Comparison of ENCODE assay signal across 11 cellular contexts in the genomic region with DNA sequence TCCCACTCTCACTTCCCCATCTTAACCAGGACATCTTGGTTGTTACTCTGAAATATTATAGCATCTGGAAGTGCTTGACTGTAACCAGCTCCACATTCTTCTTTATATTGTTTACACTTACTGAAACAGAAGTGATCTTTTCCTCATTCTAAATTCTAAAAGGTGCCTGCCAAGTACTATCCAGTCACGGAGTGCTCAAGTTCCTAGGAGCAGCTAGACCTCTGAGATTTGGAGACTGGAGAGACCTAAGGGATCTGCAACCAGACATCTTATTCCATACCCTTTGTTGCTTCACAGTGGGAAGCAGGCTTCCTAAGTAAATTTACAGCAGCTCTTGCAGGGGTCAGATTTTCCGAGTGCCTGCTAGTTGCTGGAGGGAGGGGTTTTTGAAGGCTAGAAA.
A peak's percentile ranks its signal among the peaks of the same experiment; 100 is the strongest.
DNase-seq lines count a peak whose midpoint lies in the region; ATAC-seq and TF ChIP-seq lines count a peak whose summit lies in the region.
"Had no signal": no experiment of that assay in that cellular context is flagged by ENCODE, and none has a peak within 500 bp of the region (broad histone marks: within the 10 kb centered on the region; RNA-seq: fewer than 3 reads in every experiment).

No MANE protein-coding gene starts in this region.

- no peaks in the 10 kb centered on the region for H3K9me3 Mint-ChIP-seq in activated CD4-positive, alpha-beta T cell treated with anti-CD3 and anti-CD28 coated beads for 36 hours (ENCODE audit: low read depth)

- no peaks in the 10 kb centered on the region for H3K4me1 Mint-ChIP-seq in activated CD4-positive, alpha-beta T cell treated with anti-CD3 and anti-CD28 coated beads for 36 hours

- no peaks in the 10 kb centered on the region for H3K36me3 Mint-ChIP-seq in activated CD4-positive, alpha-beta T cell treated with anti-CD3 and anti-CD28 coated beads for 36 hours (ENCODE audit: low read depth)

- POLR2A ChIA-PET in activated CD4-positive, alpha-beta T cell treated with anti-CD3 and anti-CD28 coated beads for 36 hours (lab: Charles Lee), result no interaction called here

- H3K9ac ChIP-seq in duodenal mucosa (ENCODE audit: low read depth in 1 of 2, low read length in 2 of 2), result no peak overlapping the region

- in situ Hi-C loops in transverse colon (cut with MboI; ENCODE audit: low pct_ligation_motif_present in 1 of 4, low pct_unique_long_range_greater_than_20kb in 1 of 4, low sequenced_read_pairs in 3 of 4), result no loop called here

- no peak for TF ChIP-seq POLR2A in transverse colon (IDR thresholded peaks at IDR 0.05)

- peaks cover 10 to 21% of the 10 kb centered on the region in 2 donors for H3K4me1 ChIP-seq in duodenal mucosa (ENCODE audit: control insufficient read depth in 1 of 2, insufficient read depth in 2 of 2, low read length in 2 of 2)
- H3K4me1 ChIP-seq in left lung, result peaks cover 10 to 15% of the 10 kb centered on the region in 2 donors
- peaks cover 18 to 46% (median 26%) of the 10 kb centered on the region in 4 donors for H3K4me1 ChIP-seq in transverse colon

- 51% methylated on average over 2 of the region's 2 CpGs; no CpG with 5 or more reads in 1 of the 2 donors for WGBS in transverse colon (ENCODE audit: low coverage in 1 of 2), 2 donors

- intact Hi-C loops in left lung (cut with DNase I) (no loop called here), transverse colon (cut with DNase I; ENCODE audit: low total_unique reads) (no loop called here)
- intact Hi-C loops in activated CD4-positive, alpha-beta T cell treated with anti-CD3 and anti-CD28 coated beads for 36 hours (cut with DNase I, micrococcal nuclease), result no loop called here

- H3K36me3 ChIP-seq in duodenal mucosa (ENCODE audit: control insufficient read depth in 1 of 2, insufficient read depth in 2 of 2, low read length in 2 of 2) (no peaks in the 10 kb centered on the region), left lung (no peaks in the 10 kb centered on the region), transverse colon (no peaks in the 10 kb centered on the region)
- H3K36me3 ChIP-seq: suprapubic skin had no signal

- H3K9me3 ChIP-seq in duodenal mucosa (ENCODE audit: control insufficient read depth in 1 of 2, low read length in 2 of 2) (no peaks in the 10 kb centered on the region), left lung (no peaks in the 10 kb centered on the region), transverse colon (no peaks in the 10 kb centered on the region)
- H3K9me3 ChIP-seq: suprapubic skin had no signal

- peak; percentile 87 for ATAC-seq in left lung
- ATAC-seq in activated CD4-positive, alpha-beta T cell treated with anti-CD3 and anti-CD28 coated beads for 36 hours, result no peak
- ATAC-seq: GM12878 had no signal

- H3K4me3 Mint-ChIP-seq in activated CD4-positive, alpha-beta T cell treated with anti-CD3 and anti-CD28 coated beads for 36 hours, result no peak overlapping the region

- H3K27ac Mint-ChIP-seq in activated CD4-positive, alpha-beta T cell treated with anti-CD3 and anti-CD28 coated beads for 36 hours, result no peak overlapping the region

- CTCF ChIA-PET in activated CD4-positive, alpha-beta T cell treated with anti-CD3 and anti-CD28 coated beads for 36 hours (lab: Charles Lee), result no interaction called here

- no peak for TF ChIP-seq CTCF in left lung (IDR thresholded peaks at IDR 0.05)
- no peak for TF ChIP-seq CTCF in transverse colon (IDR thresholded peaks at IDR 0.05)

- H3K4me3 ChIP-seq in duodenal mucosa (ENCODE audit: low read depth in 1 of 2, low read length in 2 of 2) (peak overlapping the region in 1 of 2 donors; percentile 41), left lung (no peak overlapping the region), transverse colon (peak overlapping the region in 1 of 4 donors; percentile 8)
- H3K4me3 ChIP-seq: GM12878, suprapubic skin had no signal

- H3K27me3 Mint-ChIP-seq in activated CD4-positive, alpha-beta T cell treated with anti-CD3 and anti-CD28 coated beads for 36 hours, result no peaks in the 10 kb centered on the region

- peak; percentile 3 for DNase-seq in NCI-H146 (lab: John Stamatoyannopoulos, UW)
- no peak for DNase-seq in NCI-H146 treated with DMSO at 0.1 percent for 48 hours (lab: John Stamatoyannopoulos, UW; ENCODE audit: unreplicated experiment)
- no peak for DNase-seq in left lung
- DNase-seq in transverse colon, result no peak
- DNase-seq in NCI-H1092 treated with DMSO at 0.1 percent for 48 hours (lab: John Stamatoyannopoulos, UW), result no peak
- no peak for DNase-seq in DMS153 (lab: John Stamatoyannopoulos, UW)
- DNase-seq in activated CD4-positive, alpha-beta T cell treated with anti-CD3 and anti-CD28 coated beads for 36 hours, result no peak
- DNase-seq: stimulated activated CD4-positive, alpha-beta T cell treated with anti-CD3 and anti-CD28 coated beads, Interleukin-15, amount 100 ng/mL, for 24 hours had no signal

- no peaks in the 10 kb centered on the region for H3K27me3 ChIP-seq in duodenal mucosa (ENCODE audit: control insufficient read depth in 1 of 2, insufficient read depth in 2 of 2, low read length in 2 of 2)
- no peaks in the 10 kb centered on the region for H3K27me3 ChIP-seq in left lung
- no peaks in the 10 kb centered on the region for H3K27me3 ChIP-seq in transverse colon
- H3K27me3 ChIP-seq: suprapubic skin had no signal

- peak overlapping the region; percentile 62 for H3K27ac ChIP-seq in duodenal mucosa (ENCODE audit: low read depth, low read length)
- H3K27ac ChIP-seq in left lung, result peak overlapping the region in 1 of 2 donors; percentile 27
- H3K27ac ChIP-seq in transverse colon, result peak overlapping the region; percentile 81 to 88 (median 83)
- H3K27ac ChIP-seq: suprapubic skin had no signal

- no peak for TF ChIP-seq EP300 in transverse colon (IDR thresholded peaks at IDR 0.05; ENCODE audit: low read depth)
